8 cellular contexts compared by ENCODE assay signal in the genomic region with DNA sequence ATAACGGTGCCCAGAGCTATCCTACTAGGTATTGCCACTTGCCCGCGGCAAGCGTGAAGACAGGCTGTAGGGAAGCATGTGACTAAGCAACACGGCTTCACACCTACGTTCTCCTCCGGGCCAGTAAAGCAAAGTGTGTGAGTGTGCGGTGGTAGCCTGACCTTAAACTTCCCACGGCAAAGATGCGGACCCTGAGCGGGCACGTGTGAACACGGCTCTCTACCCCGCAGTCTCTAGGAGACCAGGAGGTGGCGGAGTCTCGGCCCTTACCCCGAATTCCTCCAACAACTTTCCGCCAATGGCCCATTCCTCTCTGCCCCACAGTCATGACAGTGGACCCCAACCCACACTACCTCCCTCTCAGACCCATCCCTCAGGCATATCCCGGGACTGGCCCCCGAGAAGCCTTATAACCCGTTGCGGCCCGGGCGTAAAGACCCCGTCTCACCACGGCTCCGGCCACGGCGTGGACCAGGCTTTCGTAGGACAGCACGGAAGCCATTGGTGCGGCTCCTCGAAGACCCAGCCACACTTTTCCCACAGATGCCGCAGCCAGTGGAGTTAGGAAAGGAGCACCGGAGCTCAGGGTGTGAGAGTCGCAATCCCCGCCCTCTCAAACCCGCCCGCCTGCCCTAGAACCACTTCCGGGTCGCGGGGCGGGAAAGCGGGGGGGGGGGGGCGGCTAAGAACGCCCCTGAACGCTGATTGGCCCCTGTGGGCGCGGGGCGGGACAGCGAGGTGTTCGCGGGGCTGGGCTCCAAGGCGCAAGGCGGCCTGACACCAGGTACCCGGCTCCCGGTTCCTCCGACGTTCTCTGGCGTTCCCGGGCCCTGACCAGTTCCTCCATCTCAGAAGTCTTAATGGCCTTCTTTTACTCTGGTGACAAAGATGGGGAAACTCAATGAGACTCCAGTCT. TPM values are rescaled to one million over a fixed set of nuclear protein-coding genes. Genes with fewer than 3 reads are reported as not detected.
A peak's percentile ranks its signal among the peaks of the same experiment; 100 is the strongest.
DNase-seq lines count a peak whose midpoint lies in the region; ATAC-seq and TF ChIP-seq lines count a peak whose summit lies in the region.

A gene with protein sequence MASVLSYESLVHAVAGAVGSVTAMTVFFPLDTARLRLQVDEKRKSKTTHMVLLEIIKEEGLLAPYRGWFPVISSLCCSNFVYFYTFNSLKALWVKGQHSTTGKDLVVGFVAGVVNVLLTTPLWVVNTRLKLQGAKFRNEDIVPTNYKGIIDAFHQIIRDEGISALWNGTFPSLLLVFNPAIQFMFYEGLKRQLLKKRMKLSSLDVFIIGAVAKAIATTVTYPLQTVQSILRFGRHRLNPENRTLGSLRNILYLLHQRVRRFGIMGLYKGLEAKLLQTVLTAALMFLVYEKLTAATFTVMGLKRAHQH (minus strand): TSS at position 600 of the 916 bp plus-strand sequence. CDS start 98 bp downstream, at position 502.

- peak; percentile 45 for TF ChIP-seq CTCF in OCI-LY3 (IDR thresholded peaks at IDR 0.05; ENCODE audit: low read depth, low read length)

- peak within 1 kb of the TSS; percentile 99 for H3K4me3 ChIP-seq in OCI-LY3 (ENCODE audit: low read length)

- no peaks in the 10 kb centered on the region for H3K9me3 ChIP-seq in OCI-LY3 (ENCODE audit: insufficient read depth, low read length)

- DNase-seq in CMK (ENCODE audit: low read depth) (peak; percentile 63), activated T-cell treated with anti-CD3 and anti-CD28 coated beads for 24 hours (ENCODE audit: low read depth) (peak; percentile 79), erythroblast (lab: John Stamatoyannopoulos, UW) (peak; percentile 92 to 94), mucosa of gallbladder (ENCODE audit: low spot score) (peak; percentile 84)
- peak; percentile 85 for DNase-seq in stimulated activated CD8-positive, alpha-beta memory T cell treated with anti-CD3 and anti-CD28 coated beads, Interleukin-4, amount 100 ng/mL, for 24 hours (ENCODE audit: low read depth)

- TF ChIP-seq POLR2A in erythroblast (IDR thresholded peaks at IDR 0.05; ENCODE audit: low read length), result peak; percentile 68

- peaks cover 2% of the 10 kb centered on the region for H4K20me1 ChIP-seq in OCI-LY3 (ENCODE audit: insufficient read depth, low read length)

- peaks cover 36% of the 10 kb centered on the region for H3K4me1 ChIP-seq in OCI-LY3 (ENCODE audit: low read length)

- peak within 1 kb of the TSS; percentile 72 to 95 (median 94) for H3K27ac Mint-ChIP-seq in IgD-negative memory B cell

- peak; percentile 68 for ATAC-seq in GM21367 (IDR thresholded peaks at IDR 0.05; ENCODE audit: unreplicated experiment)

- H3K4me2 ChIP-seq in OCI-LY3 (ENCODE audit: low read length), result peak within 1 kb of the TSS; percentile 92

- peaks cover 20% of the 10 kb centered on the region for H3K36me3 ChIP-seq in OCI-LY3 (replicated peaks; ENCODE audit: low read depth, low read length)

- peak within 1 kb of the TSS; percentile 91 for H3K27ac ChIP-seq in OCI-LY3 (ENCODE audit: low read length)

- H2AFZ ChIP-seq in OCI-LY3 (ENCODE audit: low read depth, low read length), result peak within 1 kb of the TSS; percentile 91

- H3K4me1 Mint-ChIP-seq in IgD-negative memory B cell, result peaks cover 21 to 34% (median 23%) of the 10 kb centered on the region in 3 donors

- peak within 1 kb of the TSS; percentile 90 to 98 (median 96) for H3K4me3 Mint-ChIP-seq in IgD-negative memory B cell

- H3K27me3 ChIP-seq in OCI-LY3 (ENCODE audit: low read depth, low read length), result no peaks in the 10 kb centered on the region

- H3K9ac ChIP-seq in OCI-LY3 (ENCODE audit: low read length), result peak within 1 kb of the TSS; percentile 97

- no peaks in the 10 kb centered on the region for H3K9me3 Mint-ChIP-seq in IgD-negative memory B cell

- H3K27me3 Mint-ChIP-seq in IgD-negative memory B cell, result no peaks in the 10 kb centered on the region

- H3K36me3 Mint-ChIP-seq in IgD-negative memory B cell, result peaks cover 5% of the 10 kb centered on the region

- H3K79me2 ChIP-seq in OCI-LY3 (ENCODE audit: low read length), result peaks cover 50% of the 10 kb centered on the region

RNA-seq across cellular contexts. Expression of the gene that starts here (rescaled TPM):
- 19.1 TPM for polyA plus RNA-seq in IgD-negative memory B cell
- 12.5 TPM for total RNA-seq in mucosa of gallbladder

Comparison
In these comparisons a context has a peak if more than half of its experiments do, and no peak if none do; other contexts are left out.
1. Peak in every context shown above with its lines: DNase-seq, ATAC-seq, H3K4me3 ChIP-seq and H3K27ac ChIP-seq.